ENCODE assay signal across 17 cellular contexts in genomic region chr15:85671156-85671555, GRCh38.
DNase-seq lines count a peak whose midpoint lies in the region; ATAC-seq, FAIRE-seq and TF ChIP-seq lines count a peak whose summit lies in the region.
"Had no signal": no experiment of that assay in that cellular context is flagged by ENCODE, and none has a peak within 500 bp of the region (broad histone marks: within the 10 kb centered on the region; RNA-seq: fewer than 3 reads in every experiment).

No MANE protein-coding gene starts in this region.

- H3K4me3 ChIP-seq in GM23248 (no peak overlapping the region), astrocyte (ENCODE audit: insufficient read depth, low read depth, low read length) (no peak overlapping the region), lower lobe of right lung (no peak overlapping the region), stomach (no peak overlapping the region)

- in situ Hi-C loops in GM23248 (cut with MboI) = no loop called here

- H2AFZ ChIP-seq in GM23248 = no peak overlapping the region
- no peak overlapping the region for H2AFZ ChIP-seq in astrocyte (ENCODE audit: low read depth, low read length)

- no peaks in the 10 kb centered on the region for H3K9me2 ChIP-seq in GM23248 (ENCODE audit: insufficient read depth)

- intact Hi-C loops in lower lobe of right lung (cut with DNase I) = no loop called here
- intact Hi-C loops in stomach (cut with DNase I; ENCODE audit: low total_unique reads) = no loop called here

- H4K20me1 ChIP-seq in GM23248 (ENCODE audit: insufficient read depth) (no peaks in the 10 kb centered on the region), astrocyte (ENCODE audit: insufficient read depth, low read length) (no peaks in the 10 kb centered on the region)

- H3K36me3 ChIP-seq in GM23248 (ENCODE audit: low read depth) = peaks cover 3% of the 10 kb centered on the region; the same call in 1 of the 2 replicates
- peaks cover 20% of the 10 kb centered on the region for H3K36me3 ChIP-seq in astrocyte (ENCODE audit: insufficient read depth, low read length)
- H3K36me3 ChIP-seq in lower lobe of right lung = peaks cover 91% of the 10 kb centered on the region
- peaks cover 8 to 86% (median 79%) of the 10 kb centered on the region in 4 donors for H3K36me3 ChIP-seq in stomach

- H3K36me3 Mint-ChIP-seq in astrocyte (ENCODE audit: low read depth, unreplicated experiment) = peaks cover 13% of the 10 kb centered on the region

- H3K9ac ChIP-seq in GM23248 (no peak overlapping the region), astrocyte (ENCODE audit: low read length) (no peak overlapping the region)

- H3K27ac ChIP-seq in GM23248 (no peak overlapping the region), astrocyte (ENCODE audit: low read depth, low read length) (no peak overlapping the region), lower lobe of right lung (peak overlapping the region; percentile 26), stomach (peak overlapping the region in 4 of 5 donors; percentile 20 to 85 (median 68))

- no peak for TF ChIP-seq EP300 in stomach (IDR thresholded peaks at IDR 0.05)

- TF ChIP-seq CTCF in astrocyte (IDR thresholded peaks at IDR 0.05; ENCODE audit: insufficient read depth, low read depth, low read length) (no peak), lower lobe of right lung (IDR thresholded peaks at IDR 0.05) (no peak), stomach (IDR thresholded peaks at IDR 0.05) (no peak)

- H3F3A ChIP-seq in GM23248 (ENCODE audit: insufficient read depth) = peaks cover 36% of the 10 kb centered on the region

- H3K9me3 ChIP-seq in GM23248 (ENCODE audit: low read depth) (no peaks in the 10 kb centered on the region), astrocyte (ENCODE audit: insufficient read depth, low read depth, low read length) (no peaks in the 10 kb centered on the region), lower lobe of right lung (no peaks in the 10 kb centered on the region), stomach (no peaks in the 10 kb centered on the region)

- H3K9me3 Mint-ChIP-seq in astrocyte (ENCODE audit: unreplicated experiment) = no peaks in the 10 kb centered on the region
- H3K9me3 Mint-ChIP-seq: IgD-negative memory B cell had no signal

- peaks cover 28% of the 10 kb centered on the region for H3K4me1 Mint-ChIP-seq in astrocyte (ENCODE audit: low read depth, unreplicated experiment)

- no peak overlapping the region for H3K4me3 Mint-ChIP-seq in astrocyte (ENCODE audit: unreplicated experiment)
- H3K4me3 Mint-ChIP-seq: brain had no signal

- H3K4me2 ChIP-seq in GM23248 (ENCODE audit: unreplicated experiment) (no peak overlapping the region), astrocyte (ENCODE audit: low read length) (no peak overlapping the region)

- TF ChIP-seq POLR2A in stomach (IDR thresholded peaks at IDR 0.05) (no peak), erythroblast (IDR thresholded peaks at IDR 0.05; ENCODE audit: low read length) (no peak)

- no peak for ATAC-seq in lower lobe of right lung

- DNase-seq in GM23248 = peak; percentile 23
- DNase-seq in astrocyte (ENCODE audit: low read depth) = no peak
- no peak for DNase-seq in lower lobe of right lung
- DNase-seq in stomach = no peak
- no peak for DNase-seq in germinal center (ENCODE audit: low spot score)
- DNase-seq in NCI-H345 treated with DMSO at 0.1 percent for 48 hours (lab: John Stamatoyannopoulos, UW; ENCODE audit: unreplicated experiment) = no peak
- DNase-seq in erythroblast (lab: John Stamatoyannopoulos, UW) = no peak
- DNase-seq: activated gamma-delta T cell; DMS79; H7; NCI-H1048; retina; stimulated activated CD4-positive, alpha-beta T cell treated with anti-CD3 and anti-CD28 coated beads, Interleukin-4, amount 100 ng/mL, for 4 hours had no signal

- H3K27ac Mint-ChIP-seq in astrocyte (ENCODE audit: unreplicated experiment) = peak overlapping the region; percentile 36

- H3K4me1 ChIP-seq in GM23248 (ENCODE audit: insufficient read depth) (peaks cover 40% of the 10 kb centered on the region), astrocyte (ENCODE audit: insufficient read depth, low read length) (peaks cover 17% of the 10 kb centered on the region), lower lobe of right lung (peaks cover 40% of the 10 kb centered on the region), stomach (peaks cover 16 to 55% (median 31%) of the 10 kb centered on the region in 4 donors)

- H3K27me3 ChIP-seq in GM23248 (replicated peaks; ENCODE audit: insufficient read depth) (no peaks in the 10 kb centered on the region), astrocyte (ENCODE audit: insufficient read depth, low read length) (no peaks in the 10 kb centered on the region), lower lobe of right lung (ENCODE audit: low read depth) (no peaks in the 10 kb centered on the region), stomach (no peaks in the 10 kb centered on the region)

- FAIRE-seq in astrocyte (lab: Jason Lieb, UNC) = no peak
- FAIRE-seq: endometrium, TTC549 had no signal

- H3K27me3 Mint-ChIP-seq in astrocyte (ENCODE audit: low read depth, unreplicated experiment) = no peaks in the 10 kb centered on the region
- H3K27me3 Mint-ChIP-seq: brain, IgD-negative memory B cell had no signal

- peaks cover 37% of the 10 kb centered on the region for H3K79me2 ChIP-seq in GM23248 (ENCODE audit: insufficient read depth)
- no peaks in the 10 kb centered on the region for H3K79me2 ChIP-seq in astrocyte (ENCODE audit: insufficient read depth, low read length)

- WGBS in GM23248 (ENCODE audit: low coverage in 1 of 2, low lambda C conversion rate in 2 of 2, missing lambda C conversion rate in 2 of 2), 2 experiments = 100% methylated on average over 1 of the region's 1 CpG
- 83 to 95% (median 89%) methylated on average over 1 of the region's 1 CpG for WGBS in stomach, 5 donors

Comparison
In these comparisons a context has a peak if more than half of its experiments do, and no peak if none do; other contexts are left out.
1. H3K27ac ChIP-seq: peak in lower lobe of right lung (single experiment) and stomach (4 of 5); none in GM23248 (single experiment) and astrocyte (single experiment).